In genomic region chr10:124942317-124943169, GRCh38 we compare ENCODE assay signal across 11 cellular contexts. TPM values are rescaled to one million over a fixed set of nuclear protein-coding genes. Genes with fewer than 3 reads are reported as not detected.
DNase-seq lines count a peak whose midpoint lies in the region; ATAC-seq, FAIRE-seq and TF ChIP-seq lines count a peak whose summit lies in the region.
"Had no signal": no experiment of that assay in that cellular context is flagged by ENCODE, and none has a peak within 500 bp of the region (broad histone marks: within the 10 kb centered on the region; RNA-seq: fewer than 3 reads in every experiment).

No MANE protein-coding gene starts in this region.

- H3K79me2 ChIP-seq in HCT116 (ENCODE audit: insufficient read depth, low read length) (peaks cover 100% of the 10 kb centered on the region), keratinocyte (ENCODE audit: control insufficient read depth, insufficient read depth, low read length) (peaks cover 74% of the 10 kb centered on the region)

- H3K4me3 ChIP-seq in HCT116 (replicated peaks in 1 of 2; ENCODE audit: low read depth in 1 of 2, low read length in 2 of 2) (no peak overlapping the region), adrenal gland (peak overlapping the region in 1 of 4 donors; percentile 2), keratinocyte (ENCODE audit: control insufficient read depth in 2 of 3, extremely low read depth in 1 of 3, insufficient read depth in 2 of 3, low read depth in 1 of 3, low read length in 3 of 3) (no peak overlapping the region), stomach (peak overlapping the region in 1 of 4 donors; percentile 4)

- FAIRE-seq in keratinocyte (lab: Jason Lieb, UNC): no peak

- TF ChIP-seq CTCF in HCT116 (IDR thresholded peaks at IDR 0.05 in 2 of 3, conservative IDR thresholded peaks at IDR 0.05 in 1 of 3; ENCODE audit: borderline replicate concordance in 1 of 3, insufficient read depth in 1 of 3, low read depth in 2 of 3, low read length in 2 of 3): no peak
- no peak for TF ChIP-seq CTCF in adrenal gland (IDR thresholded peaks at IDR 0.05)
- no peak for TF ChIP-seq CTCF in keratinocyte (optimal IDR thresholded peaks at IDR 0.05 in 1 of 3, IDR thresholded peaks at IDR 0.05 in 1 of 3, conservative IDR thresholded peaks at IDR 0.05 in 1 of 3; ENCODE audit: extremely low read depth in 1 of 3, insufficient read depth in 2 of 3, low read length in 3 of 3)
- no peak for TF ChIP-seq CTCF in stomach (IDR thresholded peaks at IDR 0.05)

- no peak overlapping the region for H2AFZ ChIP-seq in HCT116 (ENCODE audit: low read depth, low read length, poor library complexity, severe bottlenecking)
- H2AFZ ChIP-seq in keratinocyte (ENCODE audit: control insufficient read depth, low read length): no peak overlapping the region

- H3K36me3 ChIP-seq in HCT116 (ENCODE audit: control insufficient read depth in 1 of 2, insufficient read depth in 2 of 2, low read length in 2 of 2) (no peaks in the 10 kb centered on the region; a peak in 1 of 4 replicates), adrenal gland (replicated peaks in 1 of 2) (no peaks in the 10 kb centered on the region), keratinocyte (ENCODE audit: control insufficient read depth in 2 of 2, extremely low read depth in 1 of 2, insufficient read depth in 2 of 2, low read length in 2 of 2) (peaks cover 5 to 12% of the 10 kb centered on the region in 2 experiments), stomach (peaks cover 0 to 8% (median 0%) of the 10 kb centered on the region in 4 donors)

- H3K9me2 ChIP-seq in HCT116 (ENCODE audit: insufficient read depth): no peaks in the 10 kb centered on the region

- intact Hi-C loops in HCT116 (cut with micrococcal nuclease): loop anchor here (2.0 kb wide), 1 partner anchor 76 kb away; no protein-coding TSS in a partner anchor
- intact Hi-C loops in adrenal gland (cut with DNase I): no loop called here
- intact Hi-C loops in stomach (cut with DNase I; ENCODE audit: low total_unique reads): no loop called here

- no peak for TF ChIP-seq POLR2A in HCT116 (IDR thresholded peaks at IDR 0.05; ENCODE audit: borderline replicate concordance, extremely low read depth, insufficient read depth, insufficient read length)
- TF ChIP-seq POLR2A in adrenal gland (IDR thresholded peaks at IDR 0.05): no peak
- TF ChIP-seq POLR2A in stomach (IDR thresholded peaks at IDR 0.05): no peak

- H3K4me2 ChIP-seq in HCT116 (ENCODE audit: low read length) (no peak overlapping the region), keratinocyte (ENCODE audit: control insufficient read depth, extremely low read depth, insufficient read depth, low read depth, low read length) (no peak overlapping the region)

- TF ChIP-seq RAD21 in HCT116 (IDR thresholded peaks at IDR 0.05; ENCODE audit: low read depth): no peak

- dilution Hi-C loops in keratinocyte (cut with MboI; ENCODE audit: extremely low pct_ligation_motif_present, low sequenced_read_pairs): no loop called here

- DNase-seq in HCT116 (ENCODE audit: low read depth, low spot score): no peak
- no peak for DNase-seq in adrenal gland
- no peak for DNase-seq in keratinocyte (ENCODE audit: low read depth, low spot score)
- no peak for DNase-seq in stomach
- DNase-seq in HT-29 (ENCODE audit: low spot score): no peak
- DNase-seq: activated CD4-positive, CD25-positive, alpha-beta regulatory T cell treated with anti-CD3 and anti-CD28 coated beads, Interleukin-2, amount 50 U/mL, for 72 hours; activated effector memory CD4-positive, alpha-beta T cell treated with anti-CD3 and anti-CD28 coated beads, Interleukin-2, amount 50 U/mL, for 16 hours; head of caudate nucleus; SHP77 had no signal

- H3K9ac ChIP-seq in HCT116 (ENCODE audit: low read length) (no peak overlapping the region), keratinocyte (ENCODE audit: control insufficient read depth, extremely low read depth, insufficient read depth, low read length) (no peak overlapping the region)

- H3K27ac ChIP-seq in HCT116 (ENCODE audit: low read depth, low read length): no peak overlapping the region
- peak overlapping the region in 4 of 5 donors; percentile 37 to 69 (median 58) for H3K27ac ChIP-seq in adrenal gland
- peak overlapping the region; percentile 53 for H3K27ac ChIP-seq in keratinocyte (ENCODE audit: control insufficient read depth, insufficient read depth, low read length)
- H3K27ac ChIP-seq in stomach: peak overlapping the region in 4 of 5 donors; percentile 28 to 73 (median 49)

- TSS peak; percentile 41 for BruUV-seq in HCT116 (replicated peaks; lab: Mats Ljungman, UMichigan)

- WGBS in adrenal gland, 4 donors: 31 to 38% (median 35%) methylated on average over 11 of the region's 11 CpGs
- 58 to 64% (median 64%) methylated on average over 11 of the region's 11 CpGs for WGBS in stomach, 5 donors

- H3K4me1 ChIP-seq in HCT116 (ENCODE audit: control insufficient read depth in 1 of 2, insufficient read depth in 2 of 2, low read length in 2 of 2): peaks cover 0 to 6% of the 10 kb centered on the region in 2 experiments; a peak in 1 of 4 replicates
- H3K4me1 ChIP-seq in adrenal gland (replicated peaks in 1 of 2): peaks cover 34 to 78% of the 10 kb centered on the region in 2 donors
- peaks cover 13% of the 10 kb centered on the region for H3K4me1 ChIP-seq in keratinocyte (ENCODE audit: control insufficient read depth, extremely low read depth, insufficient read depth, low read length)
- peaks cover 13 to 90% (median 62%) of the 10 kb centered on the region in 4 donors for H3K4me1 ChIP-seq in stomach

- POLR2A ChIA-PET in HCT116 (lab: Charles Lee): no interaction called here

- H3K27me3 ChIP-seq in HCT116 (ENCODE audit: insufficient read depth, low read length): no peaks in the 10 kb centered on the region
- H3K27me3 ChIP-seq in adrenal gland: no peaks in the 10 kb centered on the region
- no peaks in the 10 kb centered on the region for H3K27me3 ChIP-seq in keratinocyte (ENCODE audit: control insufficient read depth, extremely low read depth, insufficient read depth, low read length)
- no peaks in the 10 kb centered on the region for H3K27me3 ChIP-seq in stomach

- no peak for ATAC-seq in HCT116
- no peak for ATAC-seq in HG03378 (IDR thresholded peaks at IDR 0.05; ENCODE audit: unreplicated experiment)
- no peak for ATAC-seq in HG03520 (IDR thresholded peaks at IDR 0.05; ENCODE audit: unreplicated experiment)

- no peaks in the 10 kb centered on the region for H3K9me3 ChIP-seq in HCT116 (ENCODE audit: control insufficient read depth in 1 of 2, insufficient read depth in 1 of 2, low read depth in 1 of 2, low read length in 2 of 2)
- no peaks in the 10 kb centered on the region for H3K9me3 ChIP-seq in adrenal gland (replicated peaks in 1 of 3)
- no peaks in the 10 kb centered on the region for H3K9me3 ChIP-seq in keratinocyte (ENCODE audit: control insufficient read depth, low read depth, low read length)
- no peaks in the 10 kb centered on the region for H3K9me3 ChIP-seq in stomach

- H3K9me1 ChIP-seq in keratinocyte (ENCODE audit: control insufficient read depth, extremely low read depth, insufficient read depth, low read length): no peaks in the 10 kb centered on the region

- no peak for TF ChIP-seq EP300 in stomach (IDR thresholded peaks at IDR 0.05)

- peaks cover 35% of the 10 kb centered on the region for H4K20me1 ChIP-seq in HCT116 (ENCODE audit: insufficient read depth)
- H4K20me1 ChIP-seq in keratinocyte (ENCODE audit: control insufficient read depth, extremely low read depth, insufficient read depth, low read length): peaks cover 8% of the 10 kb centered on the region

- CTCF ChIA-PET in HCT116 (lab: Charles Lee): no interaction called here

- RAD21 ChIA-PET in HCT116 (lab: Charles Lee; ENCODE audit: low non-redundant PET in 1 of 2, low total read pairs in 2 of 2, uncharacterized antibody in 2 of 2, unreplicated experiment in 2 of 2): no interaction called here

TF ChIP-seq in HCT116, 20 proteins besides CTCF, POLR2A, EP300 and RAD21 (continues in another document):
- TF ChIP-seq TCF7L2 (IDR thresholded peaks at IDR 0.05; ENCODE audit: borderline replicate concordance, extremely low read depth, insufficient read depth, insufficient read length) (no peak), JUND (IDR thresholded peaks at IDR 0.05) (no peak)

RNA-seq across cellular contexts. Expression of gene ZRANB1, which starts 0.6 kb away (rescaled TPM):
- total RNA-seq in HCT116 (2021; ENCODE audit: unreplicated experiment) (23.9 TPM), adrenal gland (10 to 100 TPM; 23.0 to 64.7 (median 41.9) TPM), stomach (10 to 100 TPM in 4 of 5 donors, 1 to 10 TPM in 1; 9.3 to 63.7 (median 11.6) TPM)
- 9.9 and 10.8 TPM in 2 replicates for polyA plus RNA-seq in HCT116 (2012)
- polyA plus RNA-seq in adrenal gland (10 to 100 TPM; 20.2 to 30.4 (median 23.6) TPM), keratinocyte (6.9 to 9.3 TPM (median 7.4 TPM) in 3 replicates), stomach (10 to 100 TPM in 1 of 3 donors, 1 to 10 TPM in 2; 7.0 to 15.0 (median 9.1) TPM)
- polyA plus RNA-seq in keratinocyte (2011; ENCODE audit: low read depth): 16.7 TPM
- 5.8 and 9.3 TPM in 2 replicates for polyA plus RNA-seq in keratinocyte (2011; cell fraction: cytosol; rRNA removed)
- polyA plus RNA-seq in keratinocyte (2011; cell fraction: nucleus; rRNA removed): 8.4 and 10.4 TPM in 2 replicates
- 5.0 and 14.5 TPM in 2 replicates for polyA plus RNA-seq in keratinocyte (2012; ENCODE audit: low replicate concordance)
- polyA minus RNA-seq in keratinocyte: 5.7 to 12.6 TPM (median 9.5 TPM) in 3 replicates
- polyA minus RNA-seq in keratinocyte (2011; cell fraction: cytosol; rRNA and poly(A)+ RNA removed): 12.9 TPM
- polyA minus RNA-seq in keratinocyte (2011; cell fraction: nucleus; rRNA and poly(A)+ RNA removed): 7.1 and 13.2 TPM in 2 replicates
- 7.1 and 8.1 TPM in 2 replicates for total RNA-seq in HT-29 (2014; rRNA removed; shearing (Covaris generic))
